In genomic region chr9:116951588-116952433, GRCh38 we compare ENCODE assay signal across 12 cellular contexts.
A peak's percentile ranks its signal among the peaks of the same experiment; 100 is the strongest.
DNase-seq lines count a peak whose midpoint lies in the region; ATAC-seq, FAIRE-seq and TF ChIP-seq lines count a peak whose summit lies in the region.
"Had no signal": no experiment of that assay in that cellular context is flagged by ENCODE, and none has a peak within 500 bp of the region (broad histone marks: within the 10 kb centered on the region; RNA-seq: fewer than 3 reads in every experiment).

No MANE protein-coding gene starts in this region.

- H3K79me2 ChIP-seq in astrocyte (ENCODE audit: insufficient read depth, low read length) = no peaks in the 10 kb centered on the region

- ATAC-seq in GM19328 (IDR thresholded peaks at IDR 0.05; ENCODE audit: unreplicated experiment) (peak; percentile 61), HG03039 (IDR thresholded peaks at IDR 0.05; ENCODE audit: unreplicated experiment) (peak; percentile 72), gastrocnemius medialis (no peak)
- ATAC-seq: WTC11 had no signal

- H3K27me3 Mint-ChIP-seq in astrocyte (ENCODE audit: low read depth, unreplicated experiment) = no peaks in the 10 kb centered on the region
- no peaks in the 10 kb centered on the region for H3K27me3 Mint-ChIP-seq in activated CD4-positive, alpha-beta T cell treated with anti-CD3 and anti-CD28 coated beads, Interleukin-2, amount 10 ng/mL, durations not matched to agents 24 days and 14 days

- TF ChIP-seq POLR2A in gastrocnemius medialis (IDR thresholded peaks at IDR 0.05) = no peak

- peak; percentile 97 for FAIRE-seq in astrocyte (lab: Jason Lieb, UNC)
- FAIRE-seq: D721Med, endothelial cell of umbilical vein had no signal

- peak overlapping the region; percentile 58 for H3K4me2 ChIP-seq in astrocyte (ENCODE audit: low read length)

- H3K4me3 ChIP-seq in astrocyte (ENCODE audit: insufficient read depth, low read depth, low read length) = no peak overlapping the region
- H3K4me3 ChIP-seq in gastrocnemius medialis = no peak overlapping the region

- peak overlapping the region; percentile 7 for H2AFZ ChIP-seq in astrocyte (ENCODE audit: low read depth, low read length)

- H3K4me3 Mint-ChIP-seq in astrocyte (ENCODE audit: unreplicated experiment) = peak overlapping the region; percentile 54
- no peak overlapping the region for H3K4me3 Mint-ChIP-seq in activated CD4-positive, alpha-beta T cell treated with anti-CD3 and anti-CD28 coated beads, Interleukin-2, amount 10 ng/mL, durations not matched to agents 24 days and 14 days
- H3K4me3 Mint-ChIP-seq: WTC11 had no signal

- peaks cover 16% of the 10 kb centered on the region for H3K4me1 ChIP-seq in astrocyte (ENCODE audit: insufficient read depth, low read length)
- no peaks in the 10 kb centered on the region for H3K4me1 ChIP-seq in gastrocnemius medialis

- H3K36me3 Mint-ChIP-seq in astrocyte (ENCODE audit: low read depth, unreplicated experiment) = no peaks in the 10 kb centered on the region
- no peaks in the 10 kb centered on the region for H3K36me3 Mint-ChIP-seq in activated CD4-positive, alpha-beta T cell treated with anti-CD3 and anti-CD28 coated beads, Interleukin-2, amount 10 ng/mL, durations not matched to agents 24 days and 14 days (ENCODE audit: low read depth)
- H3K36me3 Mint-ChIP-seq: WTC11 had no signal

- intact Hi-C loops in gastrocnemius medialis (cut with DNase I; ENCODE audit: low total_unique reads) = no loop called here
- intact Hi-C loops in activated CD4-positive, alpha-beta T cell treated with anti-CD3 and anti-CD28 coated beads, Interleukin-2, amount 10 ng/mL, durations not matched to agents 24 days and 14 days (cut with micrococcal nuclease) = no loop called here

- peak overlapping the region; percentile 41 for H3K9ac ChIP-seq in astrocyte (ENCODE audit: low read length)

- H3K9me3 ChIP-seq in astrocyte (ENCODE audit: insufficient read depth, low read depth, low read length) (no peaks in the 10 kb centered on the region), gastrocnemius medialis (no peaks in the 10 kb centered on the region)

- H3K36me3 ChIP-seq in astrocyte (ENCODE audit: insufficient read depth, low read length) = no peaks in the 10 kb centered on the region
- no peaks in the 10 kb centered on the region for H3K36me3 ChIP-seq in gastrocnemius medialis

- no peaks in the 10 kb centered on the region for H3K27me3 ChIP-seq in astrocyte (ENCODE audit: insufficient read depth, low read length)
- no peaks in the 10 kb centered on the region for H3K27me3 ChIP-seq in gastrocnemius medialis

- in situ Hi-C loops in gastrocnemius medialis (cut with MboI; ENCODE audit: low sequenced_read_pairs in 4 of 4) = no loop called here

- peak; percentile 87 for DNase-seq in AG08396 (ENCODE audit: low spot score)
- peak; percentile 96 for DNase-seq in astrocyte (ENCODE audit: low read depth)
- DNase-seq in gastrocnemius medialis = no peak
- DNase-seq in DMS114 treated with DMSO at 0.1 percent for 48 hours (lab: John Stamatoyannopoulos, UW; ENCODE audit: unreplicated experiment) = no peak
- DNase-seq in activated CD4-positive, alpha-beta T cell treated with anti-CD3 and anti-CD28 coated beads, Interleukin-2, amount 10 ng/mL, durations not matched to agents 24 days and 14 days = no peak
- no peak for DNase-seq in activated CD4-positive, alpha-beta T cell treated with anti-CD3 and anti-CD28 coated beads, Interleukin-2, amount 50 U/mL, for 48 hours
- DNase-seq: substantia nigra had no signal

- H3K27ac ChIP-seq in astrocyte (ENCODE audit: low read depth, low read length) = peak overlapping the region; percentile 82
- H3K27ac ChIP-seq in gastrocnemius medialis = no peak overlapping the region

- no peak for TF ChIP-seq CTCF in astrocyte (IDR thresholded peaks at IDR 0.05; ENCODE audit: insufficient read depth, low read depth, low read length)
- no peak for TF ChIP-seq CTCF in gastrocnemius medialis (IDR thresholded peaks at IDR 0.05 in 4 of 5, conservative IDR thresholded peaks at IDR 0.05 in 1 of 5)

- H4K20me1 ChIP-seq in astrocyte (ENCODE audit: insufficient read depth, low read length) = no peaks in the 10 kb centered on the region

- H3K4me1 Mint-ChIP-seq in astrocyte (ENCODE audit: low read depth, unreplicated experiment) = peaks cover 23% of the 10 kb centered on the region
- no peaks in the 10 kb centered on the region for H3K4me1 Mint-ChIP-seq in activated CD4-positive, alpha-beta T cell treated with anti-CD3 and anti-CD28 coated beads, Interleukin-2, amount 10 ng/mL, durations not matched to agents 24 days and 14 days

- H3K27ac Mint-ChIP-seq in astrocyte (ENCODE audit: unreplicated experiment) = peak overlapping the region; percentile 86
- H3K27ac Mint-ChIP-seq in activated CD4-positive, alpha-beta T cell treated with anti-CD3 and anti-CD28 coated beads, Interleukin-2, amount 10 ng/mL, durations not matched to agents 24 days and 14 days = no peak overlapping the region
- H3K27ac Mint-ChIP-seq: WTC11 had no signal

- no peaks in the 10 kb centered on the region for H3K9me3 Mint-ChIP-seq in astrocyte (ENCODE audit: unreplicated experiment)
- no peaks in the 10 kb centered on the region for H3K9me3 Mint-ChIP-seq in activated CD4-positive, alpha-beta T cell treated with anti-CD3 and anti-CD28 coated beads, Interleukin-2, amount 10 ng/mL, durations not matched to agents 24 days and 14 days
- H3K9me3 Mint-ChIP-seq: WTC11 had no signal

Comparison
In these comparisons a context has a peak if more than half of its experiments do, and no peak if none do; other contexts are left out.
1. DNase-seq: peak in AG08396 (single experiment) and astrocyte (single experiment); none in gastrocnemius medialis (0 of 2), DMS114 treated with DMSO at 0.1 percent for 48 hours (single experiment), activated CD4-positive, alpha-beta T cell treated with anti-CD3 and anti-CD28 coated beads, Interleukin-2, amount 10 ng/mL, durations not matched to agents 24 days and 14 days (single experiment) and activated CD4-positive, alpha-beta T cell treated with anti-CD3 and anti-CD28 coated beads, Interleukin-2, amount 50 U/mL, for 48 hours (0 of 2).
2. ATAC-seq: peak in GM19328 (single experiment) and HG03039 (single experiment); none in gastrocnemius medialis (0 of 2).